1 cellular context compared by ENCODE assay signal in genomic region chr22:31614781-31615480, GRCh38.
TF ChIP-seq lines count a peak whose summit lies in the region.

No MANE protein-coding gene starts in this region.

TF ChIP-seq in H1, 55 proteins besides CTCF, POLR2A, EP300 and RAD21:
- TF ChIP-seq RNF2 (IDR thresholded peaks at IDR 0.05; ENCODE audit: borderline replicate concordance, low read depth, low read length, missing control alignments, poor library complexity, severe bottlenecking) = no peak
- TF ChIP-seq USF2 (IDR thresholded peaks at IDR 0.05; ENCODE audit: low read length) = no peak
- TF ChIP-seq CHD2 (IDR thresholded peaks at IDR 0.05; ENCODE audit: low read length) = no peak
- no peak for TF ChIP-seq NANOG (IDR thresholded peaks at IDR 0.05; ENCODE audit: insufficient read depth, low read depth, low read length, poor library complexity, severe bottlenecking)
- no peak for TF ChIP-seq HDAC6 (IDR thresholded peaks at IDR 0.05; ENCODE audit: low read depth, low read length)
- TF ChIP-seq KDM4A (IDR thresholded peaks at IDR 0.05; ENCODE audit: low read depth, low read length, severe bottlenecking) = no peak
- no peak for TF ChIP-seq CHD1 (IDR thresholded peaks at IDR 0.05; ENCODE audit: low read depth, low read length)
- TF ChIP-seq SP4 (IDR thresholded peaks at IDR 0.05; ENCODE audit: low read length) = no peak
- no peak for TF ChIP-seq SIX5 (IDR thresholded peaks at IDR 0.05; ENCODE audit: low read depth, low read length)
